23 cellular contexts compared by ENCODE assay signal in the genomic region with DNA sequence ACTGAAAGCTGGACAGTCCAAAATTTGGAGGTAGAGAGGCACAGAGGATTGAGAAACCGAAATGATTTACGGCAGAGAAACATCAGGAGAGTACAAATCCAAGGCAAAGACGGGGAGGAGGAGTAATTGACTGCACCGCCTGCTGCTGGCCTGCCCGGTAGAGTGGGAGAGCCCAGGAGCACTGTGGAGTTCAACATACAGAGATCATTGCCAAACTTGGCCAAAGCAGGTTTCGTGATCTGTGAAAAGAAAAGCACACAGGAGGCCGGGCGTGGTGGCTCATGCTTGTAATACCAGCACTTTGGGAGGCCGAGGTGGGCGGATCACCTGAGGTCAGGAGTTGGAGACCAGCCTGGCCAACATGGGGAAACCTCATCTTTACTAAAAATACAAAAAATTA.
"Had no signal": no experiment of that assay in that cellular context is flagged by ENCODE, and none has a peak within 500 bp of the region (broad histone marks: within the 10 kb centered on the region; RNA-seq: fewer than 3 reads in every experiment).

No MANE protein-coding gene starts in this region.

- H3K4me2 ChIP-seq: SK-N-SH had no signal

- H3K4me3 ChIP-seq: K562 had no signal

- H3K27ac ChIP-seq: HL-60, RWPE1 had no signal

- H3K9me3 ChIP-seq: SK-N-SH had no signal

- H3K27ac Mint-ChIP-seq: IgD-negative memory B cell, T-cell had no signal

- DNase-seq: MV-4-11, NCI-H1048, NCI-H1105, NCI-H1417, NCI-H1436 treated with DMSO at 0.1 percent for 48 hours, NCI-H1694, NCI-H1930, NCI-H2081 treated with DMSO at 0.1 percent for 48 hours, NCI-H2171 treated with DMSO at 0.1 percent for 48 hours, NCI-H345, NCI-H524, NCI-H526 treated with DMSO at 0.1 percent for 48 hours, NCI-H748 treated with DMSO at 0.1 percent for 48 hours, PC-3, SHP77, SK-N-SH, SW 1271, T-cell had no signal

- H3K36me3 Mint-ChIP-seq: IgD-negative memory B cell, T-cell had no signal

- ATAC-seq: K562, Panc1, PC-3, T-cell had no signal

- H3K4me1 Mint-ChIP-seq: IgD-negative memory B cell, T-cell had no signal

- H3K9ac ChIP-seq: SK-N-SH had no signal

- H3K4me3 Mint-ChIP-seq: IgD-negative memory B cell, T-cell had no signal
